ENCODE assay signal across 8 cellular contexts in the genomic region with DNA sequence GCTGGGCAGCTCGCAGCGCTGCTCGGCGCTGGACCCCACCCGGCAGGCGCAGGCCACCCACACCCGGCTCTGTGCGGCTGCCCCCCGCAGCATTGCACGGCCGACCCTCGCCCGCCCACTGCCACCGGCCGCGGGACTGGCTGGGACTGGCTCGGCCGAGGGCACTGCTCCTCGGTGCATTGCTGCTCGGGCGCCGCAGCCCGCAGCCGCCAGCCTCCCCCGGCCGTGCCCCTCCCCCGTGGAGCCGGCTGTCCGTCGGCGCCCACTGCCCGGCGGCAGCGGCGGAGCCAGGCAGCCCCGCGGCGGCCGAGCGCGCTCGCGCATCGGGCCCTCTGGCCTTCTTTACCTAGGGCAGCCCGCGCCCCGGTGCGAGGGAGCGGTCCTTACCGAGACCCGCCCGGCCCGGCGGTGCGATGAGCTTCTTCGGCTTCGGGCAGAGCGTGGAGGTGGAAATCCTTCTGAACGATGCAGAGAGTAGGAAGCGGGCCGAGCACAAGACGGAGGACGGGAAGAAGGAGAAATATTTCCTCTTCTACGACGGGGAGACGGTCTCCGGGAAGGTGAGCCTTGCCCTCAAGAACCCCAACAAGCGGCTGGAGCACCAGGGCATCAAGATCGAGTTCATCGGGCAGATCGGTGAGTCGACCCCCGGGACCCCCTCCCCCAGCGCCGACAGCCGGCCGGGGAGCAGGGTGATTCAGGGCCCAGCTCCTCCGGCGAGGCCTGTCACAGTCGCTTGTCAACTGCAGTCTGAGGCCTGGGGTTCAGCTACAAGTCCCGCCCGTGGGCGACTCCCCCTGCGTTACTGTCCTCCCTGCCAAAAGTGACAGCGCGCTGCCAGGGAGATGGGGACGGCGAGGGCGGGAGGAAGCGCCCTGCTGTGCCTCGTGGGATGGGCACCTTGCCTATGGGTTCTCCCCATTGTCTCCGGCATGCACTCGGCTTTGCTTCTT. TPM values are rescaled to one million over a fixed set of nuclear protein-coding genes. Genes with fewer than 3 reads are reported as not detected.
DNase-seq lines count a peak whose midpoint lies in the region; ATAC-seq and TF ChIP-seq lines count a peak whose summit lies in the region.

No MANE protein-coding gene starts in this region.

- intact Hi-C loops in CD14-positive monocyte (cut with micrococcal nuclease): loop anchor here in 1 of 2 donors (1.0 kb wide), 1 partner anchor 29 kb away; no protein-coding TSS in a partner anchor
- intact Hi-C loops in tibial artery (cut with DNase I; ENCODE audit: low total_unique reads): loop anchor here (2.0 kb wide), 1 partner anchor 28 kb away; the partner anchor contains the start of genes ACAD8 and THYN1

- H3K4me1 Mint-ChIP-seq in CD14-positive monocyte: peaks cover 54% of the 10 kb centered on the region

- peak overlapping the region; percentile 85 to 87 for H3K27ac ChIP-seq in tibial artery

- peaks cover 0 to 44% (median 29%) of the 10 kb centered on the region in 4 donors for H3K4me1 ChIP-seq in tibial artery

- no peak for DNase-seq in CD14-positive monocyte (ENCODE audit: low spot score)
- DNase-seq in HK-2 (ENCODE audit: unreplicated experiment): peak; percentile 21
- DNase-seq in RPMI7951 (ENCODE audit: low read depth): peak; percentile 57
- DNase-seq in activated gamma-delta T cell treated with anti-CD3 and anti-CD28 coated beads, Interleukin-2, amount 50 U/mL, for 16 hours (ENCODE audit: low read depth): peak; percentile 29
- peak; percentile 13 for DNase-seq in glomerular visceral epithelial cell (ENCODE audit: extremely low spot score)
- DNase-seq in omental fat pad (ENCODE audit: low spot score): no peak
- DNase-seq in tibial artery: peak; percentile 61 to 83

- H3K27me3 Mint-ChIP-seq in CD14-positive monocyte (ENCODE audit: low read depth in 3 of 3): peaks cover 0 to 1% (median 0%) of the 10 kb centered on the region in 3 donors

- H3K27me3 ChIP-seq in tibial artery: no peaks in the 10 kb centered on the region

- TF ChIP-seq CTCF in CD14-positive monocyte (IDR thresholded peaks at IDR 0.05) (no peak), omental fat pad (IDR thresholded peaks at IDR 0.05) (no peak), tibial artery (IDR thresholded peaks at IDR 0.05) (no peak)

- H3K9me3 Mint-ChIP-seq in CD14-positive monocyte: peaks cover 0 to 2% (median 0%) of the 10 kb centered on the region in 7 donors

- peak overlapping the region; percentile 60 to 86 (median 82) for H3K27ac Mint-ChIP-seq in CD14-positive monocyte

- ATAC-seq in GM19452 (IDR thresholded peaks at IDR 0.05; ENCODE audit: unreplicated experiment): peak; percentile 24
- peak; percentile 53 for ATAC-seq in omental fat pad (ENCODE audit: low FRiP score)

- no peaks in the 10 kb centered on the region for H3K36me3 ChIP-seq in tibial artery

- H3K9me3 ChIP-seq in tibial artery: no peaks in the 10 kb centered on the region

- H3K4me3 Mint-ChIP-seq in CD14-positive monocyte: peak overlapping the region; percentile 94 to 96

- peak overlapping the region; percentile 74 to 86 for H3K4me3 ChIP-seq in tibial artery

- peaks cover 22 to 23% of the 10 kb centered on the region in 2 donors for H3K36me3 Mint-ChIP-seq in CD14-positive monocyte

RNA-seq across cellular contexts. Expression of gene VPS26B, which starts 0.5 kb away (rescaled TPM):
- 10 to 100 TPM; 30.4 to 34.3 TPM for polyA plus RNA-seq in CD14-positive monocyte
- 31.8 and 37.5 TPM in 2 replicates for total RNA-seq in RPMI7951 (2014; rRNA removed; shearing (Covaris generic))
- total RNA-seq in omental fat pad: 10 to 100 TPM; 25.4 to 52.8 (median 37.0) TPM

RNA-seq across cellular contexts. Expression of gene NCAPD3, which starts 1.2 kb away (rescaled TPM):
- polyA plus RNA-seq in CD14-positive monocyte: 1 to 10 TPM; 4.0 to 6.0 TPM
- total RNA-seq in RPMI7951 (2014; rRNA removed; shearing (Covaris generic)): 50.0 and 55.5 TPM in 2 replicates
- 10 to 100 TPM; 10.4 to 14.3 (median 11.2) TPM for total RNA-seq in omental fat pad

RNA-seq across cellular contexts. Expression of gene THYN1, which starts 28.2 kb away (rescaled TPM):
- 10 to 100 TPM; 57.6 to 65.7 TPM for polyA plus RNA-seq in CD14-positive monocyte
- 107 and 125 TPM in 2 replicates for total RNA-seq in RPMI7951 (2014; rRNA removed; shearing (Covaris generic))
- total RNA-seq in omental fat pad: 10 to 100 TPM; 26.9 to 76.5 (median 59.6) TPM

RNA-seq across cellular contexts. Expression of gene ACAD8, which starts 28.4 kb away (rescaled TPM):
- 10 to 100 TPM; 16.7 to 19.3 TPM for polyA plus RNA-seq in CD14-positive monocyte
- total RNA-seq in RPMI7951 (2014; rRNA removed; shearing (Covaris generic)): 20.3 and 21.6 TPM in 2 replicates
- 10 to 100 TPM; 21.4 to 33.4 (median 28.2) TPM for total RNA-seq in omental fat pad

RNA-seq across cellular contexts. Expression of gene GLB1L3, which starts 51.2 kb away (rescaled TPM):
- not detected for polyA plus RNA-seq in CD14-positive monocyte
- total RNA-seq in RPMI7951 (2014; rRNA removed; shearing (Covaris generic)): not detected in 2 replicates
- not detected for total RNA-seq in omental fat pad

Comparison
In these comparisons a context has a peak if more than half of its experiments do, and no peak if none do; other contexts are left out.
1. DNase-seq: peak in HK-2 (single experiment), RPMI7951 (single experiment), activated gamma-delta T cell treated with anti-CD3 and anti-CD28 coated beads, Interleukin-2, amount 50 U/mL, for 16 hours (single experiment), glomerular visceral epithelial cell (single experiment) and tibial artery (2 of 2); none in CD14-positive monocyte (single experiment) and omental fat pad (single experiment).